18 cellular contexts compared by ENCODE assay signal in genomic region chr22:43168416-43169309, GRCh38.
DNase-seq lines count a peak whose midpoint lies in the region; ATAC-seq lines count a peak whose summit lies in the region.
"Had no signal": no experiment of that assay in that cellular context is flagged by ENCODE, and none has a peak within 500 bp of the region (broad histone marks: within the 10 kb centered on the region; RNA-seq: fewer than 3 reads in every experiment).

No MANE protein-coding gene starts in this region.

- H3K36me3 ChIP-seq in SK-N-MC (ENCODE audit: insufficient read depth, low read length), result peaks cover 30% of the 10 kb centered on the region; the same call in 1 of the 2 replicates

- H3K36me3 Mint-ChIP-seq in activated T-cell treated with anti-CD3 and anti-CD28 coated beads, Interleukin-2, amount 50 U/mL, for 24 hours (ENCODE audit: low read depth), result peaks cover 81% of the 10 kb centered on the region

- H3K27ac ChIP-seq in SK-N-MC, result 0 out of 2 replicates have a peak overlapping the region, but pooled peaks have one; percentile 31
- H3K27ac ChIP-seq in skin epidermis, result peak overlapping the region in 13 of 21 experiments; percentile 4 to 75 (median 35)

- no peak for ATAC-seq in HG02763 (IDR thresholded peaks at IDR 0.05; ENCODE audit: unreplicated experiment)
- no peak for ATAC-seq in HG03135 (IDR thresholded peaks at IDR 0.05; ENCODE audit: unreplicated experiment)
- ATAC-seq: effector memory CD8-positive, alpha-beta T cell; naive thymus-derived CD4-positive, alpha-beta T cell had no signal

- peaks cover 2% of the 10 kb centered on the region for H3K4me1 Mint-ChIP-seq in activated T-cell treated with anti-CD3 and anti-CD28 coated beads, Interleukin-2, amount 50 U/mL, for 24 hours (ENCODE audit: low read depth)
- H3K4me1 Mint-ChIP-seq: brain had no signal

- peak overlapping the region; percentile 37 for H3K27ac Mint-ChIP-seq in activated T-cell treated with anti-CD3 and anti-CD28 coated beads, Interleukin-2, amount 50 U/mL, for 24 hours

- DNase-seq in activated T-cell treated with anti-CD3 and anti-CD28 coated beads, Interleukin-2, amount 50 U/mL, for 24 hours, result no peak
- no peak for DNase-seq in activated T-cell treated with anti-CD3 and anti-CD28 coated beads, Interleukin-2, amount 50 U/mL, for 48 hours
- DNase-seq in SK-N-MC (ENCODE audit: low read depth, low spot score), result no peak
- peak; percentile 56 for DNase-seq in fibroblast of peridontal ligament (ENCODE audit: extremely low read depth)
- DNase-seq in RPMI8226, result no peak
- DNase-seq: activated CD4-positive, alpha-beta T cell treated with anti-CD3 and anti-CD28 coated beads, Interleukin-2, amount 50 U/mL, for 1 hour; effector memory CD8-positive, alpha-beta T cell; H7; Kasumi-1; kidney glomerular epithelial cell; naive thymus-derived CD4-positive, alpha-beta T cell; NCI-H2029 treated with DMSO at 0.1 percent for 48 hours; NCI-H82; T-helper 9 cell had no signal

- no peaks in the 10 kb centered on the region for H3K9me3 ChIP-seq in SK-N-MC (ENCODE audit: low read depth, low read length)

- H3K9me3 Mint-ChIP-seq in activated T-cell treated with anti-CD3 and anti-CD28 coated beads, Interleukin-2, amount 50 U/mL, for 24 hours, result no peaks in the 10 kb centered on the region
- H3K9me3 Mint-ChIP-seq: brain; effector memory CD8-positive, alpha-beta T cell; naive thymus-derived CD4-positive, alpha-beta T cell had no signal

- H3K4me3 ChIP-seq in SK-N-MC (no peak overlapping the region), skin epidermis (no peak overlapping the region)

- H3K4me3 Mint-ChIP-seq in activated T-cell treated with anti-CD3 and anti-CD28 coated beads, Interleukin-2, amount 50 U/mL, for 24 hours, result no peak overlapping the region
- H3K4me3 Mint-ChIP-seq: brain; effector memory CD8-positive, alpha-beta T cell; naive thymus-derived CD4-positive, alpha-beta T cell had no signal

- H3K9ac ChIP-seq in SK-N-MC (ENCODE audit: insufficient read length), result no peak overlapping the region

- no peaks in the 10 kb centered on the region for H3K27me3 Mint-ChIP-seq in activated T-cell treated with anti-CD3 and anti-CD28 coated beads, Interleukin-2, amount 50 U/mL, for 24 hours
- H3K27me3 Mint-ChIP-seq: brain; effector memory CD8-positive, alpha-beta T cell; naive thymus-derived CD4-positive, alpha-beta T cell had no signal
